ENCODE assay signal across 28 cellular contexts in the genomic region with DNA sequence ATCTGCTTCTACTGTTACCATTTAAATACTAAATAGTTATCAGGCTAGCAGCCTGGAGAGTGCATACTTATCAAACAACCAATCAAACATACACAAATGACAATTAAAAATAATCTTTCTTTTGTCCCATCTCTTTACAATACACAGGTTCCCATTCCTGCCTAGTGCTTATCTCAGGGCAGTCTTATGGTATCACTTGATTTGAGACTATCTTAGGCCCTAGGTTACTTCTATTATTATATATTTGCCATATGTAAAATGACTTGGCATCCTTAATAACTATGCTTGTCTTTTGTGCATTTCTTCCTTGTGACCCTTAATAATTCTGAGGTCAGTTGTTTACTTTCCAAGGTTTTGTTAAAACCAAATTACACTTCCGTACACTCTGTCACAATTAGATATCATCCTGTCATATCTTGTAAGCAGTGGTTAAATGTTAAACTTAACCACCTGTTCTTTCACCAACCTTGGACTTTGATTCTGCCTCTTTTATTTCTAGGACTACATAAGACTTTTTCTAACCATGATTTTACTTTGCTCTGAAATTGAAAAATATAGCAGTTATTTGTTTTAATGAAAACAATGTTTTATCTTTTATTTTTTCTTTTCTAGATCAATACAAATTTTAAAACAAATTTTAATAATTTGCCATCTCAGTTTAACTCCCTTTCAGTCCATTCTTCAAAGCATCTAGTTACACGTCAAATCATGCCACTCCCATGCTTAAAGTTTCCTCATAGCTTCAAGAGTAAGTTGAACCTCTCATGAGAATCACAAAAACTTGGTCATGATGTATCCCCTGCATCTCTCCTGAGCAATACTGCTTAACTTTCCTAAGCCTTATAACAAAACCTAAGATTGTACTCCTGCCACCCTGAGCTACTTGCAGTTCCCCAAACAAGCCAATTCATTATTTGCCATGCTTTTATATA.
"Had no signal": no experiment of that assay in that cellular context is flagged by ENCODE, and none has a peak within 500 bp of the region (broad histone marks: within the 10 kb centered on the region; RNA-seq: fewer than 3 reads in every experiment).

No MANE protein-coding gene starts in this region.

- H3K27ac ChIP-seq: epithelial cell of prostate, gastrocnemius medialis, heart left ventricle, lower lobe of right lung, neutrophil, parathyroid adenoma, prostate gland, right atrium auricular region, suprapubic skin, transverse colon, upper lobe of right lung, uterus had no signal

- H3K36me3 Mint-ChIP-seq: natural killer cell; stimulated activated naive B cell treated with anti-CD40 and anti-IgM and Interleukin-4, amounts not matched to agents 10 μg/mL and 1 μg/mL and 100 μg/mL, for 72 hours had no signal

- H3K27ac Mint-ChIP-seq: dendritic cell treated with granulocyte-macrophage colony-stimulating factor and Interleukin-4, amounts not matched to agents 40 ng/mL and 50 ng/mL, for 4 days; endodermal cell; natural killer cell; stimulated activated naive B cell treated with anti-CD40 and anti-IgM and Interleukin-4, amounts not matched to agents 10 μg/mL and 1 μg/mL and 100 μg/mL, for 72 hours; stimulated activated naive CD8-positive, alpha-beta T cell treated with anti-CD3 and anti-CD28 coated beads, Interleukin-15, Interleukin-2, amounts not matched to agents 100 ng/mL and 50 ng/mL, for 24 hours had no signal

- H3K4me3 ChIP-seq: gastrocnemius medialis, heart left ventricle, lower lobe of right lung, prostate gland, right atrium auricular region, suprapubic skin, transverse colon, upper lobe of right lung, uterus had no signal

- H3K9me3 Mint-ChIP-seq: endodermal cell had no signal

- DNase-seq: cerebellar nuclear complex; effector CD8-positive, alpha-beta T cell; endodermal cell; foreskin fibroblast; gastrocnemius medialis; heart left ventricle; hippocampal formation; kidney glomerular epithelial cell; left ventricle myocardium superior; lower lobe of right lung; natural killer cell; stimulated activated CD4-positive, alpha-beta T cell treated with anti-CD3 and anti-CD28 coated beads, Interleukin-15, amount 100 ng/mL, for 24 hours; stimulated activated CD4-positive, alpha-beta T cell treated with anti-CD3 and anti-CD28 coated beads, Interleukin-2, amount 100 ng/mL, for 48 hours; stimulated activated naive B cell treated with anti-CD40 and anti-IgM and Interleukin-4, amounts not matched to agents 10 μg/mL and 1 μg/mL and 100 μg/mL, for 72 hours; transverse colon; upper lobe of right lung; uterus had no signal

- H3K9me3 ChIP-seq: gastrocnemius medialis, heart left ventricle, lower lobe of right lung, neutrophil, prostate gland, right atrium auricular region, suprapubic skin, transverse colon, upper lobe of right lung, uterus had no signal

- H3K27me3 ChIP-seq: gastrocnemius medialis, heart left ventricle, neutrophil, right atrium auricular region, suprapubic skin, transverse colon, upper lobe of right lung, uterus had no signal

- ATAC-seq: esophagus mucosa, gastrocnemius medialis, heart left ventricle, left ventricle myocardium superior, lower lobe of right lung, natural killer cell, sciatic nerve, upper lobe of right lung had no signal

- FAIRE-seq: islet of Langerhans had no signal

- H3K9ac ChIP-seq: parathyroid adenoma had no signal

- H3K4me1 ChIP-seq: heart left ventricle, lower lobe of right lung, parathyroid adenoma, prostate gland, right atrium auricular region, suprapubic skin, upper lobe of right lung, uterus had no signal

- H3K36me3 ChIP-seq: gastrocnemius medialis, heart left ventricle, lower lobe of right lung, neutrophil, prostate gland, right atrium auricular region, suprapubic skin, transverse colon, upper lobe of right lung, uterus had no signal
